In genomic region chr1:172394167-172394751, GRCh38 we compare ENCODE assay signal across 10 cellular contexts. TPM values are rescaled to one million over a fixed set of nuclear protein-coding genes. Genes with fewer than 3 reads are reported as not detected.
A peak's percentile ranks its signal among the peaks of the same experiment; 100 is the strongest.
DNase-seq lines count a peak whose midpoint lies in the region; ATAC-seq and TF ChIP-seq lines count a peak whose summit lies in the region.
"Had no signal": no experiment of that assay in that cellular context is flagged by ENCODE, and none has a peak within 500 bp of the region (broad histone marks: within the 10 kb centered on the region; RNA-seq: fewer than 3 reads in every experiment).

No MANE protein-coding gene starts in this region.

- no peaks in the 10 kb centered on the region for H3K36me3 ChIP-seq in cardiac muscle cell

- no peak overlapping the region for H3K4me3 ChIP-seq in cardiac muscle cell

- H3K4me1 ChIP-seq in cardiac muscle cell (ENCODE audit: low read depth): no peaks in the 10 kb centered on the region

- no peak for TF ChIP-seq CTCF in cardiac muscle cell (IDR thresholded peaks at IDR 0.05; ENCODE audit: low read depth, low read length)

- DNase-seq in cardiac muscle cell (ENCODE audit: low read depth in 1 of 2, low spot score in 1 of 2) (no peak), left cardiac atrium (no peak), foreskin melanocyte (peak; percentile 60), NCI-H2171 (lab: John Stamatoyannopoulos, UW) (no peak), GM03348 (ENCODE audit: low spot score) (no peak)
- DNase-seq in activated CD8-positive, alpha-beta memory T cell treated with anti-CD3 and anti-CD28 coated beads, Interleukin-2, amount 50 U/mL, for 48 hours: peak; percentile 66
- DNase-seq in stimulated activated CD4-positive, alpha-beta T cell treated with anti-CD3 and anti-CD28 coated beads, TNF-alpha, amount 100 ng/mL, for 1 hour (ENCODE audit: low read depth in 3 of 3, low spot score in 1 of 3): peak in 2 of 3 donors; percentile 20 to 41

- H3K9me3 ChIP-seq in cardiac muscle cell (ENCODE audit: low read depth): no peaks in the 10 kb centered on the region

- ATAC-seq in left cardiac atrium (no peak), HG03520 (IDR thresholded peaks at IDR 0.05; ENCODE audit: unreplicated experiment) (peak; percentile 73)

- no peaks in the 10 kb centered on the region for H3K27me3 ChIP-seq in cardiac muscle cell

- peak overlapping the region; percentile 26 for H3K27ac ChIP-seq in cardiac muscle cell

- intact Hi-C loops in left cardiac atrium (cut with DNase I): loop anchor here (5.0 to 10.0 kb wide), 2 partner anchors 37 to 249 kb away; no protein-coding TSS in a partner anchor

RNA-seq across cellular contexts. Expression of gene C1orf105, which starts 26.2 kb away (rescaled TPM):
- total RNA-seq in cardiac muscle cell (3.2 and 15.6 TPM in 2 replicates), left cardiac atrium (10 to 100 TPM in 1 of 2 donors, 1 to 10 TPM in 1; 7.1 to 19.9 TPM)
- 11.4 and 21.5 TPM in 2 replicates for polyA plus RNA-seq in cardiac muscle cell
- total RNA-seq: fibroblast of lung had no signal
- polyA plus RNA-seq: BJ, fibroblast of lung had no signal

RNA-seq across cellular contexts. Expression of gene PIGC, which starts 49.6 kb away (rescaled TPM):
- 10.9 and 14.0 TPM in 2 replicates for total RNA-seq in cardiac muscle cell
- 29.1 and 35.1 TPM in 2 replicates for polyA plus RNA-seq in cardiac muscle cell
- 10 to 100 TPM; 12.4 to 14.6 TPM for total RNA-seq in left cardiac atrium

Comparison
In these comparisons a context has a peak if more than half of its experiments do, and no peak if none do; other contexts are left out.
1. DNase-seq: peak in activated CD8-positive, alpha-beta memory T cell treated with anti-CD3 and anti-CD28 coated beads, Interleukin-2, amount 50 U/mL, for 48 hours (single experiment), foreskin melanocyte (single experiment) and stimulated activated CD4-positive, alpha-beta T cell treated with anti-CD3 and anti-CD28 coated beads, TNF-alpha, amount 100 ng/mL, for 1 hour (2 of 3); none in cardiac muscle cell (0 of 2), left cardiac atrium (single experiment), NCI-H2171 (single experiment) and GM03348 (single experiment).